ENCODE assay signal across 8 cellular contexts in genomic region chr11:66126808-66127555, GRCh38. TPM values are rescaled to one million over a fixed set of nuclear protein-coding genes. Genes with fewer than 3 reads are reported as not detected.
DNase-seq lines count a peak whose midpoint lies in the region; ATAC-seq and TF ChIP-seq lines count a peak whose summit lies in the region.

No MANE protein-coding gene starts in this region.

- H2BK15ac ChIP-seq in IMR-90 (ENCODE audit: low read depth, low read length): peak overlapping the region; percentile 68; the same call in 2 of the 3 replicates

- H4K5ac ChIP-seq in IMR-90 (ENCODE audit: low read depth, low read length): peak overlapping the region; percentile 70

- H2AK9ac ChIP-seq in IMR-90 (replicated peaks; ENCODE audit: low read depth, low read length, poor library complexity): peak overlapping the region; percentile 0

- H2BK5ac ChIP-seq in IMR-90 (ENCODE audit: low read depth, low read length, poor library complexity, severe bottlenecking): peak overlapping the region; percentile 92

- peak overlapping the region; percentile 93 for H3K23ac ChIP-seq in IMR-90 (ENCODE audit: low read depth, low read length)

- peak overlapping the region; percentile 78 for H2AK5ac ChIP-seq in IMR-90 (ENCODE audit: low read depth, low read length)

- peak overlapping the region; percentile 87 for H3K18ac ChIP-seq in IMR-90 (ENCODE audit: low read depth, low read length)

- peaks cover 25 to 66% of the 10 kb centered on the region in 2 experiments for H3K79me1 ChIP-seq in IMR-90 (ENCODE audit: low read depth in 1 of 2, low read length in 2 of 2)

- H3K27me3 ChIP-seq in IMR-90 (ENCODE audit: control insufficient read depth, insufficient read depth, low read length) (no peaks in the 10 kb centered on the region), lower lobe of right lung (ENCODE audit: low read depth) (no peaks in the 10 kb centered on the region)

- peak overlapping the region; percentile 19 for H3K9ac ChIP-seq in IMR-90 (ENCODE audit: low read depth, low read length)

- no peak for TF ChIP-seq POLR2A in IMR-90 (IDR thresholded peaks at IDR 0.05; ENCODE audit: low read depth, low read length)

- H3K27ac ChIP-seq in IMR-90 (ENCODE audit: insufficient read depth, low read length): peak overlapping the region; percentile 17
- peak overlapping the region; percentile 63 for H3K27ac ChIP-seq in lower lobe of right lung

- intact Hi-C loops in IMR-90 (cut with micrococcal nuclease): no loop called here
- intact Hi-C loops in lower lobe of right lung (cut with DNase I): no loop called here

- H3K4me3 ChIP-seq in IMR-90 (ENCODE audit: insufficient read depth, low read depth, low read length) (no peak overlapping the region), lower lobe of right lung (no peak overlapping the region)

- dilution Hi-C loops in IMR-90 (cut with HindIII; ENCODE audit: low sequenced_read_pairs, unreplicated experiment): no loop called here

- H3K4me1 ChIP-seq in IMR-90 (ENCODE audit: control insufficient read depth, insufficient read depth, low read length): peaks cover 14% of the 10 kb centered on the region
- peaks cover 25% of the 10 kb centered on the region for H3K4me1 ChIP-seq in lower lobe of right lung

- TF ChIP-seq RAD21 in IMR-90 (IDR thresholded peaks at IDR 0.05; ENCODE audit: low read length): peak; percentile 12; the same call in 1 of the 2 replicates

- 100% methylated on average over 1 of the region's 14 CpGs; no CpG with 5 or more reads in 1 of the 2 experiments for WGBS in IMR-90 (ENCODE audit: extremely low coverage in 2 of 2, insufficient read length in 1 of 2), 2 experiments

- peak overlapping the region; percentile 48 for H3K4me2 ChIP-seq in IMR-90 (ENCODE audit: low read depth, low read length)

- CTCF ChIA-PET in GM10248 (lab: Yijun Ruan, JAX): interaction anchor here (0.8 to 4.5 kb wide), 13 partner anchors 8 to 95 kb away, joined by 3 to 22 read pairs (median 4); partner anchors contain the start of gene PACS1
- CTCF ChIA-PET in IMR-90 (lab: Yijun Ruan, JAX): interaction anchor here (0.7 to 1.0 kb wide), 2 partner anchors 38 to 61 kb away, joined by 3 to 4 read pairs; no protein-coding TSS in a partner anchor

- DNase-seq in GM10248 (ENCODE audit: extremely low spot score): peak; percentile 41
- DNase-seq in IMR-90: peak; percentile 79
- peak; percentile 29 for DNase-seq in activated CD4-positive, CD25-positive, alpha-beta regulatory T cell treated with anti-CD3 and anti-CD28 coated beads, Interleukin-2, amount 50 U/mL, for 16 hours (ENCODE audit: low read depth, low spot score)
- DNase-seq in central memory CD4-positive, alpha-beta T cell: peak; percentile 59
- peak; percentile 50 for DNase-seq in lower lobe of right lung
- DNase-seq in stimulated activated CD4-positive, alpha-beta T cell treated with anti-CD3 and anti-CD28 coated beads, TNF-alpha, amount 100 ng/mL, for 1 hour (ENCODE audit: low read depth in 3 of 3, low spot score in 1 of 3): peak; percentile 20 to 39 (median 31)
- no peak for DNase-seq in HCEC 1CT
- no peak for DNase-seq in RPMI8226

- ATAC-seq in IMR-90 (ENCODE audit: low read depth): peak; percentile 90
- ATAC-seq in lower lobe of right lung: peak; percentile 88

- H2BK120ac ChIP-seq in IMR-90 (ENCODE audit: low read depth, low read length): peak overlapping the region; percentile 84

- no peaks in the 10 kb centered on the region for H4K20me1 ChIP-seq in IMR-90 (ENCODE audit: insufficient read depth, low read length)

- H3K9me3 ChIP-seq in IMR-90 (ENCODE audit: control insufficient read depth, insufficient read depth, low read length) (no peaks in the 10 kb centered on the region), lower lobe of right lung (no peaks in the 10 kb centered on the region)

- H3K4ac ChIP-seq in IMR-90 (ENCODE audit: low read depth, low read length): peak overlapping the region; percentile 92

- H3K36me3 ChIP-seq in IMR-90 (ENCODE audit: control insufficient read depth, insufficient read depth, low read length) (no peaks in the 10 kb centered on the region), lower lobe of right lung (no peaks in the 10 kb centered on the region)

- H3K14ac ChIP-seq in IMR-90 (replicated peaks; ENCODE audit: low read depth, low read length): peak overlapping the region; percentile 96

- POLR2A ChIA-PET in GM10248 (lab: Yijun Ruan, JAX): interaction anchor here (0.7 to 1.5 kb wide), 3 partner anchors 9 to 73 kb away, joined by 3 to 8 read pairs (median 3); no protein-coding TSS in a partner anchor
- POLR2A ChIA-PET in IMR-90 (lab: Charles Lee; ENCODE audit: unreplicated experiment): interaction anchor here (0.6 kb wide), 1 partner anchor 9 kb away, joined by 3 read pairs; no protein-coding TSS in a partner anchor

- peak overlapping the region; percentile 81 for H2BK20ac ChIP-seq in IMR-90 (ENCODE audit: low read depth, low read length)

- H4K91ac ChIP-seq in IMR-90 (ENCODE audit: insufficient read depth, low read depth, low read length): peak overlapping the region; percentile 84

- in situ Hi-C loops in IMR-90 (cut with MboI; ENCODE audit: low sequenced_read_pairs): no loop called here

- H3K56ac ChIP-seq in IMR-90 (ENCODE audit: extremely low read depth, insufficient read depth, low read length): peak overlapping the region; percentile 75

- peak overlapping the region; percentile 72 to 96 for H4K8ac ChIP-seq in IMR-90 (ENCODE audit: low read depth in 2 of 2, low read length in 2 of 2)

- TF ChIP-seq CTCF in GM10248 (IDR thresholded peaks at IDR 0.05; ENCODE audit: control extremely low read depth, extremely low read depth, low read depth, missing control alignments) (no peak), IMR-90 (conservative IDR thresholded peaks at IDR 0.05; ENCODE audit: low read depth, low read length) (no peak), lower lobe of right lung (IDR thresholded peaks at IDR 0.05) (no peak)

- H2AFZ ChIP-seq in IMR-90 (replicated peaks; ENCODE audit: low read length, poor library complexity): peak overlapping the region; percentile 79

- BruUV-seq in IMR-90 (replicated peaks; lab: Mats Ljungman, UMichigan): no TSS peak

- peaks cover 16% of the 10 kb centered on the region for H3K9me1 ChIP-seq in IMR-90 (ENCODE audit: insufficient read depth, low read length)

TF ChIP-seq in IMR-90, 13 proteins besides CTCF, POLR2A, EP300 and RAD21:
- TF ChIP-seq MXI1 (IDR thresholded peaks at IDR 0.05; ENCODE audit: borderline replicate concordance, low read depth, low read length) (no peak), CEBPB (IDR thresholded peaks at IDR 0.05; ENCODE audit: low read depth, low read length) (0 out of 2 replicates have a peak, but pooled peaks have one; percentile 8)
TF ChIP-seq in IMR-90: peak in this region for 1.

RNA-seq across cellular contexts. Expression of gene PACS1, which starts 56.9 kb away (rescaled TPM):
- total RNA-seq in IMR-90 (2012; rRNA removed) (7.3 and 8.6 TPM in 2 replicates), lower lobe of right lung (50.8 TPM)
- polyA plus RNA-seq in IMR-90 (2012; rRNA removed): 29.0 and 32.0 TPM in 2 replicates
- polyA plus RNA-seq in IMR-90 (2012; cell fraction: cytosol; rRNA removed): 22.7 and 37.8 TPM in 2 replicates
- polyA plus RNA-seq in IMR-90 (2012; cell fraction: nucleus; rRNA removed; ENCODE audit: low replicate concordance): 54.0 and 75.8 TPM in 2 replicates

Comparison
In these comparisons a context has a peak if more than half of its experiments do, and no peak if none do; other contexts are left out.
1. DNase-seq: peak in GM10248 (single experiment), IMR-90 (single experiment), activated CD4-positive, CD25-positive, alpha-beta regulatory T cell treated with anti-CD3 and anti-CD28 coated beads, Interleukin-2, amount 50 U/mL, for 16 hours (single experiment), central memory CD4-positive, alpha-beta T cell (single experiment), lower lobe of right lung (single experiment) and stimulated activated CD4-positive, alpha-beta T cell treated with anti-CD3 and anti-CD28 coated beads, TNF-alpha, amount 100 ng/mL, for 1 hour (3 of 3); none in HCEC 1CT (single experiment) and RPMI8226 (single experiment).